12 cellular contexts compared by ENCODE assay signal in genomic region chr1:207329469-207329868, GRCh38.
"Had no signal": no experiment of that assay in that cellular context is flagged by ENCODE, and none has a peak within 500 bp of the region (broad histone marks: within the 10 kb centered on the region; RNA-seq: fewer than 3 reads in every experiment).

No MANE protein-coding gene starts in this region.

- DNase-seq: activated CD4-positive, alpha-beta T cell treated with anti-CD3 and anti-CD28 coated beads for 48 hours; activated CD8-positive, alpha-beta memory T cell treated with anti-CD3 and anti-CD28 coated beads for 24 hours; adrenal gland; colonic mucosa; effector CD4-positive, alpha-beta T cell; heart left ventricle; mammary epithelial cell; mucosa of descending colon; stimulated activated CD4-positive, alpha-beta T cell treated with anti-CD3 and anti-CD28 coated beads, Interleukin-12 subunit alpha, Interleukin-12 subunit beta, amount 100 ng/mL, for 4 hours; SW 1271; T-helper 9 cell; WERI-Rb-1 had no signal

- ATAC-seq: mucosa of descending colon had no signal
